In the genomic region with DNA sequence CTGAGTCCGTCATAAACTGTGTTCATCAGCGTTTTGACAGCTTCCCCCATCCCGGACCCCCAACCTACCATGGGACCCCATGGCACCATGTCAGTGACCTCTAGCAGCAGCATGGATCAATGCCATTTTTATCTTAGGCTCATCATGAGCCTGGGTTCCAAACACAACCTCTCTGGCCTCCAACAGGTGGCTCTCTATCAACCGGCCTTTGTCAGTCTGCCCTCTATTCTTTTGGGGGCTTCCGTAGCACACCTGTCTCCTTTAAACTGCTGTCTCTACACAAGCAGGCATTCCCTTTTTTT, we compare ENCODE assay signal across 2 cellular contexts.
TF ChIP-seq lines count a peak whose summit lies in the region.

No MANE protein-coding gene starts in this region.

TF ChIP-seq in SK-N-SH, 30 proteins besides CTCF, POLR2A, EP300 and RAD21 (continued from another document):
- TF ChIP-seq POLR2AphosphoS5 (IDR thresholded peaks at IDR 0.05; ENCODE audit: low read depth, low read length) (no peak), NFIC (IDR thresholded peaks at IDR 0.05; ENCODE audit: borderline replicate concordance) (no peak), REST (IDR thresholded peaks at IDR 0.05; ENCODE audit: low read depth, low read length) (no peak), TAF1 (IDR thresholded peaks at IDR 0.05; ENCODE audit: borderline replicate concordance, low read depth, low read length) (no peak), PBX3 (IDR thresholded peaks at IDR 0.05) (no peak)

TF ChIP-seq in SK-N-SH treated with all-trans-retinoic acid at 6 μM for 48 hours, 23 proteins besides CTCF, POLR2A, EP300 and RAD21 (continued from another document):
- TF ChIP-seq ZNF70 (CRISPR knock-in tag; IDR thresholded peaks at IDR 0.05) (no peak), PPARA (CRISPR knock-in tag; IDR thresholded peaks at IDR 0.05; ENCODE audit: borderline replicate concordance) (no peak), ZFP30 (CRISPR knock-in tag; IDR thresholded peaks at IDR 0.05) (no peak), ESRRG (CRISPR knock-in tag; IDR thresholded peaks at IDR 0.05) (no peak)
- TF ChIP-seq, protein P1, sequence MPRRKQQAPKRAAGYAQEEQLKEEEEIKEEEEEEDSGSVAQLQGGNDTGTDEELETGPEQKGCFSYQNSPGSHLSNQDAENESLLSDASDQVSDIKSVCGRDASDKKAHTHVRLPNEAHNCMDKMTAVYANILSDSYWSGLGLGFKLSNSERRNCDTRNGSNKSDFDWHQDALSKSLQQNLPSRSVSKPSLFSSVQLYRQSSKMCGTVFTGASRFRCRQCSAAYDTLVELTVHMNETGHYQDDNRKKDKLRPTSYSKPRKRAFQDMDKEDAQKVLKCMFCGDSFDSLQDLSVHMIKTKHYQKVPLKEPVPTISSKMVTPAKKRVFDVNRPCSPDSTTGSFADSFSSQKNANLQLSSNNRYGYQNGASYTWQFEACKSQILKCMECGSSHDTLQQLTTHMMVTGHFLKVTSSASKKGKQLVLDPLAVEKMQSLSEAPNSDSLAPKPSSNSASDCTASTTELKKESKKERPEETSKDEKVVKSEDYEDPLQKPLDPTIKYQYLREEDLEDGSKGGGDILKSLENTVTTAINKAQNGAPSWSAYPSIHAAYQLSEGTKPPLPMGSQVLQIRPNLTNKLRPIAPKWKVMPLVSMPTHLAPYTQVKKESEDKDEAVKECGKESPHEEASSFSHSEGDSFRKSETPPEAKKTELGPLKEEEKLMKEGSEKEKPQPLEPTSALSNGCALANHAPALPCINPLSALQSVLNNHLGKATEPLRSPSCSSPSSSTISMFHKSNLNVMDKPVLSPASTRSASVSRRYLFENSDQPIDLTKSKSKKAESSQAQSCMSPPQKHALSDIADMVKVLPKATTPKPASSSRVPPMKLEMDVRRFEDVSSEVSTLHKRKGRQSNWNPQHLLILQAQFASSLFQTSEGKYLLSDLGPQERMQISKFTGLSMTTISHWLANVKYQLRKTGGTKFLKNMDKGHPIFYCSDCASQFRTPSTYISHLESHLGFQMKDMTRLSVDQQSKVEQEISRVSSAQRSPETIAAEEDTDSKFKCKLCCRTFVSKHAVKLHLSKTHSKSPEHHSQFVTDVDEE (CRISPR knock-in tag; IDR thresholded peaks at IDR 0.05) = no peak
